In the genomic region with DNA sequence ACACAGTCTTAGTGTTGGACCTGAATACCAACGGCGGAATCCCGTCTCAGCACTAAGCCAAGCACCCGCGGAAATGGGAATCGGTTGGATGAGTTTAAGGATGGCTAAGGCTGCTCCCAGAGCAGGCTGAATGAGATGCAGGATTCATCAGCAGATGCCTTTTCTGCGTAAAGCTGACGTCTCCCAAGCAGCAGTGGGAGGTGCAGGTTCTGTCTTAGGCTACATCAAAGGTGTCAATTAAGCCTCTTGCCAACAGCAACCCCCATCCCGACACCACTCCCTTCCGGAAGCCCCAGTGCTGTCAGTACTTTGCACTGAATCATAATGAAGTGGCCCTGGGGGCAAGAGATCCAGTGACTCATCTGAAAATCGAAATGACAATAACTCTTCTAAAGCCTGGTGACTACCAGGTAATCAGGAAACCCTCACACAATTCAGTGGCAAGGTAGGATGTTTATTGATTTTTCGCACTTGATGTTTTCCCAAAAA, we compare ENCODE assay signal across 11 cellular contexts.
A peak's percentile ranks its signal among the peaks of the same experiment; 100 is the strongest.
DNase-seq lines count a peak whose midpoint lies in the region; ATAC-seq, FAIRE-seq and TF ChIP-seq lines count a peak whose summit lies in the region.
"Had no signal": no experiment of that assay in that cellular context is flagged by ENCODE, and none has a peak within 500 bp of the region (broad histone marks: within the 10 kb centered on the region; RNA-seq: fewer than 3 reads in every experiment).

No MANE protein-coding gene starts in this region.

- CTCF ChIA-PET in HEK293 (lab: Yijun Ruan, JAX): interaction anchor here (0.6 kb wide), 1 partner anchor 96 kb away, joined by 3 read pairs; no protein-coding TSS in a partner anchor

- H3K4me1 ChIP-seq in HEK293 (ENCODE audit: control insufficient read depth, insufficient read depth, low read length) (peaks cover 6% of the 10 kb centered on the region; the same call in 1 of the 2 replicates), astrocyte (ENCODE audit: insufficient read depth, low read length) (peaks cover 29% of the 10 kb centered on the region), keratinocyte (ENCODE audit: control insufficient read depth, extremely low read depth, insufficient read depth, low read length) (peaks cover 4% of the 10 kb centered on the region), esophagus squamous epithelium (peaks cover 0 to 19% (median 19%) of the 10 kb centered on the region in 3 donors)

- H3K4me3 Mint-ChIP-seq in astrocyte (ENCODE audit: unreplicated experiment) (no peak overlapping the region), CD14-positive monocyte (no peak overlapping the region)
- H3K4me3 Mint-ChIP-seq: activated naive CD8-positive, alpha-beta T cell treated with anti-CD3 and anti-CD28 coated beads, Interleukin-2, amount 10 ng/mL, durations not matched to agents 7 days and 5 days had no signal

- H3K9ac ChIP-seq in astrocyte (ENCODE audit: low read length): no peak overlapping the region
- H3K9ac ChIP-seq in keratinocyte (ENCODE audit: control insufficient read depth, extremely low read depth, insufficient read depth, low read length): no peak overlapping the region

- TF ChIP-seq CTCF in HEK293 (tag by site-specific recombination; IDR thresholded peaks at IDR 0.05) (no peak), astrocyte (IDR thresholded peaks at IDR 0.05; ENCODE audit: insufficient read depth, low read depth, low read length) (no peak), keratinocyte (optimal IDR thresholded peaks at IDR 0.05 in 1 of 3, IDR thresholded peaks at IDR 0.05 in 1 of 3, conservative IDR thresholded peaks at IDR 0.05 in 1 of 3; ENCODE audit: extremely low read depth in 1 of 3, insufficient read depth in 2 of 3, low read length in 3 of 3) (no peak), esophagus squamous epithelium (IDR thresholded peaks at IDR 0.05) (no peak), CD14-positive monocyte (IDR thresholded peaks at IDR 0.05) (no peak)

- H3K27ac ChIP-seq in HEK293 (ENCODE audit: extremely low read depth, low read depth, low read length) (no peak overlapping the region), astrocyte (ENCODE audit: low read depth, low read length) (no peak overlapping the region), keratinocyte (ENCODE audit: control insufficient read depth, insufficient read depth, low read length) (no peak overlapping the region), esophagus squamous epithelium (no peak overlapping the region)

- H2AFZ ChIP-seq in astrocyte (ENCODE audit: low read depth, low read length) (no peak overlapping the region), keratinocyte (ENCODE audit: control insufficient read depth, low read length) (peak overlapping the region; percentile 11)

- POLR2A ChIA-PET in HEK293 (lab: Yijun Ruan, JAX): no interaction called here

- H3K9me3 ChIP-seq in HEK293 (ENCODE audit: control insufficient read depth, insufficient read depth, low read depth, low read length) (no peaks in the 10 kb centered on the region), astrocyte (ENCODE audit: insufficient read depth, low read depth, low read length) (no peaks in the 10 kb centered on the region), keratinocyte (ENCODE audit: control insufficient read depth, low read depth, low read length) (no peaks in the 10 kb centered on the region), esophagus squamous epithelium (no peaks in the 10 kb centered on the region)

- peaks cover 38% of the 10 kb centered on the region for H3K4me1 Mint-ChIP-seq in astrocyte (ENCODE audit: low read depth, unreplicated experiment)
- no peaks in the 10 kb centered on the region for H3K4me1 Mint-ChIP-seq in CD14-positive monocyte
- H3K4me1 Mint-ChIP-seq: activated naive CD8-positive, alpha-beta T cell treated with anti-CD3 and anti-CD28 coated beads, Interleukin-2, amount 10 ng/mL, durations not matched to agents 7 days and 5 days had no signal

- H4K20me1 ChIP-seq in astrocyte (ENCODE audit: insufficient read depth, low read length) (no peaks in the 10 kb centered on the region), keratinocyte (ENCODE audit: control insufficient read depth, extremely low read depth, insufficient read depth, low read length) (no peaks in the 10 kb centered on the region)

- H3K4me2 ChIP-seq in astrocyte (ENCODE audit: low read length) (peak overlapping the region; percentile 52), keratinocyte (ENCODE audit: control insufficient read depth, extremely low read depth, insufficient read depth, low read depth, low read length) (peak overlapping the region; percentile 31)

- no peaks in the 10 kb centered on the region for H3K27me3 ChIP-seq in astrocyte (ENCODE audit: insufficient read depth, low read length)
- no peaks in the 10 kb centered on the region for H3K27me3 ChIP-seq in keratinocyte (ENCODE audit: control insufficient read depth, extremely low read depth, insufficient read depth, low read length)
- H3K27me3 ChIP-seq in esophagus squamous epithelium: no peaks in the 10 kb centered on the region

- H3K79me2 ChIP-seq in astrocyte (ENCODE audit: insufficient read depth, low read length) (no peaks in the 10 kb centered on the region), keratinocyte (ENCODE audit: control insufficient read depth, insufficient read depth, low read length) (no peaks in the 10 kb centered on the region)

- intact Hi-C loops in esophagus squamous epithelium (cut with DNase I) (no loop called here), CD14-positive monocyte (cut with micrococcal nuclease) (no loop called here)

- H3K4me3 ChIP-seq in HEK293 (ENCODE audit: low read depth, low read length) (no peak overlapping the region), astrocyte (ENCODE audit: insufficient read depth, low read depth, low read length) (no peak overlapping the region), keratinocyte (ENCODE audit: control insufficient read depth in 2 of 3, extremely low read depth in 1 of 3, insufficient read depth in 2 of 3, low read depth in 1 of 3, low read length in 3 of 3) (peak overlapping the region in 1 of 3 experiments; percentile 11), esophagus squamous epithelium (no peak overlapping the region)

- ATAC-seq in HG03025 (IDR thresholded peaks at IDR 0.05; ENCODE audit: low FRiP score, unreplicated experiment): no peak

- DNase-seq in AG08395 (ENCODE audit: low spot score): peak; percentile 40
- DNase-seq in astrocyte (ENCODE audit: low read depth): peak; percentile 58
- DNase-seq in keratinocyte (ENCODE audit: low read depth, low spot score): peak; percentile 48
- no peak for DNase-seq in D341Med (ENCODE audit: low spot score)
- DNase-seq in esophagus squamous epithelium (lab: John Stamatoyannopoulos, UW): no peak
- DNase-seq in CD14-positive monocyte (ENCODE audit: low spot score): no peak
- DNase-seq: activated naive CD8-positive, alpha-beta T cell treated with anti-CD3 and anti-CD28 coated beads, Interleukin-2, amount 10 ng/mL, durations not matched to agents 7 days and 5 days; NCI-H1048 had no signal

- H3K36me3 ChIP-seq in HEK293 (ENCODE audit: control insufficient read depth in 2 of 2, insufficient read depth in 1 of 2, low read length in 2 of 2) (no peaks in the 10 kb centered on the region), astrocyte (ENCODE audit: insufficient read depth, low read length) (no peaks in the 10 kb centered on the region), keratinocyte (ENCODE audit: control insufficient read depth in 2 of 2, extremely low read depth in 1 of 2, insufficient read depth in 2 of 2, low read length in 2 of 2) (no peaks in the 10 kb centered on the region), esophagus squamous epithelium (no peaks in the 10 kb centered on the region)

- H3K27ac Mint-ChIP-seq in astrocyte (ENCODE audit: unreplicated experiment) (no peak overlapping the region), CD14-positive monocyte (no peak overlapping the region)
- H3K27ac Mint-ChIP-seq: activated naive CD8-positive, alpha-beta T cell treated with anti-CD3 and anti-CD28 coated beads, Interleukin-2, amount 10 ng/mL, durations not matched to agents 7 days and 5 days had no signal

- no peaks in the 10 kb centered on the region for H3K27me3 Mint-ChIP-seq in astrocyte (ENCODE audit: low read depth, unreplicated experiment)
- H3K27me3 Mint-ChIP-seq in CD14-positive monocyte (ENCODE audit: low read depth in 3 of 3): peaks cover 7 to 15% (median 11%) of the 10 kb centered on the region in 3 donors

- TF ChIP-seq POLR2A in esophagus squamous epithelium (IDR thresholded peaks at IDR 0.05): no peak

- WGBS in esophagus squamous epithelium, 2 donors: 11 to 21% methylated on average over 12 of the region's 12 CpGs

- no peaks in the 10 kb centered on the region for H3K9me1 ChIP-seq in keratinocyte (ENCODE audit: control insufficient read depth, extremely low read depth, insufficient read depth, low read length)

- dilution Hi-C loops in keratinocyte (cut with MboI; ENCODE audit: extremely low pct_ligation_motif_present, low sequenced_read_pairs): no loop called here

- FAIRE-seq in astrocyte (lab: Jason Lieb, UNC): peak; percentile 77
- peak; percentile 70 for FAIRE-seq in keratinocyte (lab: Jason Lieb, UNC)
- FAIRE-seq: frontal cortex had no signal

- H3K36me3 Mint-ChIP-seq in astrocyte (ENCODE audit: low read depth, unreplicated experiment): peaks cover 2% of the 10 kb centered on the region
- H3K36me3 Mint-ChIP-seq in CD14-positive monocyte: no peaks in the 10 kb centered on the region
- H3K36me3 Mint-ChIP-seq: activated naive CD8-positive, alpha-beta T cell treated with anti-CD3 and anti-CD28 coated beads, Interleukin-2, amount 10 ng/mL, durations not matched to agents 7 days and 5 days had no signal

- H3K9me3 Mint-ChIP-seq in astrocyte (ENCODE audit: unreplicated experiment) (peaks cover 2% of the 10 kb centered on the region), CD14-positive monocyte (peaks cover 2 to 10% (median 3%) of the 10 kb centered on the region in 7 donors)

TF ChIP-seq in HEK293, 187 proteins besides CTCF, POLR2A, EP300 and RAD21 (continues in another document):
- TF ChIP-seq ZFHX2 (tag by site-specific recombination; conservative IDR thresholded peaks at IDR 0.05) (0 out of 2 replicates have a peak, but pooled peaks have one; percentile 20), ZNF24 (tag by site-specific recombination; IDR thresholded peaks at IDR 0.05) (peak; percentile 64; the same call in 1 of the 2 replicates), ZNF660 (tag by site-specific recombination; IDR thresholded peaks at IDR 0.05) (0 out of 2 replicates have a peak, but pooled peaks have one; percentile 36), ZNF341 (tag by site-specific recombination; IDR thresholded peaks at IDR 0.05; ENCODE audit: low read depth) (peak; percentile 62), ZNF184 (tag by site-specific recombination; IDR thresholded peaks at IDR 0.05) (peak; percentile 87; the same call in 1 of the 2 replicates)

Comparison
In these comparisons a context has a peak if more than half of its experiments do, and no peak if none do; other contexts are left out.
1. DNase-seq: peak in AG08395 (single experiment), astrocyte (single experiment) and keratinocyte (single experiment); none in D341Med (single experiment), esophagus squamous epithelium (single experiment) and CD14-positive monocyte (single experiment).